Comparison of ENCODE assay signal across 8 cellular contexts in genomic region chr7:106110238-106110560, GRCh38. TPM values are rescaled to one million over a fixed set of nuclear protein-coding genes. Genes with fewer than 3 reads are reported as not detected.
A peak's percentile ranks its signal among the peaks of the same experiment; 100 is the strongest.
DNase-seq lines count a peak whose midpoint lies in the region; ATAC-seq and TF ChIP-seq lines count a peak whose summit lies in the region.

No MANE protein-coding gene starts in this region.

- H3K79me2 ChIP-seq in SU-DHL-6 (ENCODE audit: insufficient read depth, low read length), result peaks cover 76% of the 10 kb centered on the region

- H3K27ac ChIP-seq in SU-DHL-6 (ENCODE audit: low read depth, low read length), result peak overlapping the region; percentile 84
- no peak overlapping the region for H3K27ac ChIP-seq in suprapubic skin
- no peak overlapping the region for H3K27ac ChIP-seq in SJCRH30

- TF ChIP-seq POLR2A in suprapubic skin (IDR thresholded peaks at IDR 0.05), result no peak

- TF ChIP-seq EP300 in suprapubic skin (IDR thresholded peaks at IDR 0.05), result no peak

- no peaks in the 10 kb centered on the region for H3K9me3 Mint-ChIP-seq in activated naive CD4-positive, alpha-beta T cell treated with anti-CD3 and anti-CD28 coated beads for 36 hours
- no peaks in the 10 kb centered on the region for H3K9me3 Mint-ChIP-seq in activated naive CD4-positive, alpha-beta T cell treated with anti-CD3 and anti-CD28 coated beads, Interleukin-2, amount 50 U/mL, for 72 hours

- no peaks in the 10 kb centered on the region for H3K27me3 ChIP-seq in SU-DHL-6 (ENCODE audit: low read length)
- no peaks in the 10 kb centered on the region for H3K27me3 ChIP-seq in iPS-15b (ENCODE audit: control insufficient read depth, insufficient read depth, low read length)
- H3K27me3 ChIP-seq in suprapubic skin, result no peaks in the 10 kb centered on the region
- H3K27me3 ChIP-seq in SJCRH30, result no peaks in the 10 kb centered on the region

- no peaks in the 10 kb centered on the region for H3K9me3 ChIP-seq in SU-DHL-6 (ENCODE audit: insufficient read depth, low read length)
- H3K9me3 ChIP-seq in iPS-15b (ENCODE audit: control insufficient read depth, insufficient read depth, low read length), result no peaks in the 10 kb centered on the region
- H3K9me3 ChIP-seq in suprapubic skin, result no peaks in the 10 kb centered on the region
- H3K9me3 ChIP-seq in SJCRH30 (replicated peaks), result no peaks in the 10 kb centered on the region

- H3K4me1 Mint-ChIP-seq in activated naive CD4-positive, alpha-beta T cell treated with anti-CD3 and anti-CD28 coated beads for 36 hours (ENCODE audit: low read depth), result peaks cover 67% of the 10 kb centered on the region

- H3K9me2 ChIP-seq in SU-DHL-6 (replicated peaks; ENCODE audit: insufficient read depth, low read length), result no peaks in the 10 kb centered on the region

- peak overlapping the region; percentile 83 for H3K4me2 ChIP-seq in SU-DHL-6 (ENCODE audit: low read depth, low read length, poor library complexity, severe bottlenecking)

- H3K4me1 ChIP-seq in iPS-15b (ENCODE audit: control insufficient read depth, insufficient read depth, low read length) (peaks cover 23% of the 10 kb centered on the region), suprapubic skin (peaks cover 46% of the 10 kb centered on the region), SJCRH30 (peaks cover 5% of the 10 kb centered on the region; the same call in 1 of the 2 replicates)

- H3K4me3 ChIP-seq in SU-DHL-6 (ENCODE audit: insufficient read depth, low read length, poor library complexity, severe bottlenecking), result peak overlapping the region; percentile 79
- peak overlapping the region; percentile 9 for H3K4me3 ChIP-seq in iPS-15b (ENCODE audit: low read depth, low read length)
- H3K4me3 ChIP-seq in suprapubic skin, result peak overlapping the region; percentile 72
- H3K4me3 ChIP-seq in SJCRH30, result no peak overlapping the region

- no peak for DNase-seq in activated naive CD4-positive, alpha-beta T cell treated with anti-CD3 and anti-CD28 coated beads for 36 hours
- no peak for DNase-seq in activated naive CD4-positive, alpha-beta T cell treated with anti-CD3 and anti-CD28 coated beads, Interleukin-2, amount 50 U/mL, for 72 hours (ENCODE audit: low spot score in 2 of 2)
- no peak for DNase-seq in suprapubic skin (ENCODE audit: low spot score in 2 of 2)
- DNase-seq in NK-92 (lab: John Stamatoyannopoulos, UW; ENCODE audit: unreplicated experiment), result no peak
- DNase-seq in AG08396 (ENCODE audit: low spot score), result no peak
- no peak for DNase-seq in SJCRH30

- ATAC-seq in activated naive CD4-positive, alpha-beta T cell treated with anti-CD3 and anti-CD28 coated beads, Interleukin-2, amount 50 U/mL, for 72 hours, result no peak

- CTCF ChIA-PET in activated naive CD4-positive, alpha-beta T cell treated with anti-CD3 and anti-CD28 coated beads for 36 hours (lab: Charles Lee), result interaction anchor here (1.4 kb wide), 1 partner anchor 38 kb away, joined by 3 read pairs; no protein-coding TSS in a partner anchor

- H2AFZ ChIP-seq in SU-DHL-6 (ENCODE audit: low read depth, low read length, severe bottlenecking), result no peak overlapping the region

- peaks cover 40% of the 10 kb centered on the region for H3F3A ChIP-seq in SU-DHL-6 (ENCODE audit: insufficient read depth)

- no peak overlapping the region for H3K27ac Mint-ChIP-seq in activated naive CD4-positive, alpha-beta T cell treated with anti-CD3 and anti-CD28 coated beads for 36 hours
- no peak overlapping the region for H3K27ac Mint-ChIP-seq in activated naive CD4-positive, alpha-beta T cell treated with anti-CD3 and anti-CD28 coated beads, Interleukin-2, amount 50 U/mL, for 72 hours

- H3K4me3 Mint-ChIP-seq in activated naive CD4-positive, alpha-beta T cell treated with anti-CD3 and anti-CD28 coated beads for 36 hours, result peak overlapping the region; percentile 4

- peak overlapping the region; percentile 92 for H3K9ac ChIP-seq in SU-DHL-6 (ENCODE audit: low read length)
- H3K9ac ChIP-seq in iPS-15b (ENCODE audit: low read depth, low read length), result no peak overlapping the region

- peaks cover 7% of the 10 kb centered on the region for H3K36me3 Mint-ChIP-seq in activated naive CD4-positive, alpha-beta T cell treated with anti-CD3 and anti-CD28 coated beads for 36 hours (ENCODE audit: low read depth)
- H3K36me3 Mint-ChIP-seq in activated naive CD4-positive, alpha-beta T cell treated with anti-CD3 and anti-CD28 coated beads, Interleukin-2, amount 50 U/mL, for 72 hours, result peaks cover 10 to 14% of the 10 kb centered on the region in 2 donors

- no peaks in the 10 kb centered on the region for H3K27me3 Mint-ChIP-seq in activated naive CD4-positive, alpha-beta T cell treated with anti-CD3 and anti-CD28 coated beads for 36 hours (ENCODE audit: low read depth)

- intact Hi-C loops in activated naive CD4-positive, alpha-beta T cell treated with anti-CD3 and anti-CD28 coated beads for 36 hours (cut with micrococcal nuclease), result loop anchor here (5.0 kb wide), 6 partner anchors 237 to 1632 kb away; partner anchors contain the start of genes CBLL1 and HBP1

- H4K20me1 ChIP-seq in SU-DHL-6 (ENCODE audit: low read depth, low read length), result peaks cover 3% of the 10 kb centered on the region; the same call in 1 of the 2 replicates

- TF ChIP-seq CTCF in SU-DHL-6 (IDR thresholded peaks at IDR 0.05; ENCODE audit: insufficient read depth, low read length, poor library complexity, severe bottlenecking) (no peak), suprapubic skin (IDR thresholded peaks at IDR 0.05) (no peak)

- H3K36me3 ChIP-seq in SU-DHL-6 (ENCODE audit: low read length) (peaks cover 29% of the 10 kb centered on the region), iPS-15b (ENCODE audit: control insufficient read depth, insufficient read depth, low read length) (no peaks in the 10 kb centered on the region), suprapubic skin (peaks cover 3% of the 10 kb centered on the region), SJCRH30 (peaks cover 3% of the 10 kb centered on the region)

RNA-seq across cellular contexts. Expression of gene SYPL1, which starts 1.9 kb away (rescaled TPM):
- 10 to 100 TPM; 24.7 to 26.6 TPM for total RNA-seq in activated naive CD4-positive, alpha-beta T cell treated with anti-CD3 and anti-CD28 coated beads for 36 hours
- 10 to 100 TPM; 22.9 to 30.8 TPM for total RNA-seq in activated naive CD4-positive, alpha-beta T cell treated with anti-CD3 and anti-CD28 coated beads, Interleukin-2, amount 50 U/mL, for 72 hours
- total RNA-seq in suprapubic skin, result 100 to 1,000 TPM in 2 of 4 donors, 10 to 100 TPM in 2; 71.3 to 115 (median 99.3) TPM
- total RNA-seq in SJCRH30 (2014; rRNA removed; shearing (Covaris generic)), result 42.8 and 47.5 TPM in 2 replicates
